ENCODE assay signal across 1 cellular context in the genomic region with DNA sequence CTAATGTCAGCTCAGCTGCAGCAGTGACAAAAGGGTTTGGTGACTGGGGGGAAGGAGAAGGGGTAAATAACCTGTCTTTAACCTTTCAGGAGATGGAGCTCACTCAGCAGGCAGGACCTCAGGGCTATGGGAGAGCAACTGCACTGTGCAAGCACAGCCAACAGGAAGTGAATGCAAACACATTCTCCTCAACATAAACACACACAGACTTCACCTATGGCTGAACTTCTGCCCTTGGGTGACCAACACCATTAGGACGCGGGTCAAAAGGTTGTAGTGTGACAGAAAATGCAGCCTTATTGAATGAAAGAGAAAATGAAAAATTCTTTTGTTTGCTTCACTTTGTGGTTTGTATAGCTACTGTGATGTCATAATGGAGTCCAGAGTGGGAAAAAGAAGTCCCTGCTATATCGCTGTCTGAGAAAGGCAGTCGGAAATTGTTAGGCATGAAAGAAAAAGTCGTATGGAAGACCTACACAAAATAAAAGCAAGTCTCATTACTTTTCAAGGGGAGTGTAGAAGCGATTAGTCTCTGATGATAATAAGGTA.
TF ChIP-seq lines count a peak whose summit lies in the region.

No MANE protein-coding gene starts in this region.

TF ChIP-seq in SK-N-SH, 30 proteins besides CTCF, POLR2A, EP300 and RAD21:
- TF ChIP-seq, protein P1, sequence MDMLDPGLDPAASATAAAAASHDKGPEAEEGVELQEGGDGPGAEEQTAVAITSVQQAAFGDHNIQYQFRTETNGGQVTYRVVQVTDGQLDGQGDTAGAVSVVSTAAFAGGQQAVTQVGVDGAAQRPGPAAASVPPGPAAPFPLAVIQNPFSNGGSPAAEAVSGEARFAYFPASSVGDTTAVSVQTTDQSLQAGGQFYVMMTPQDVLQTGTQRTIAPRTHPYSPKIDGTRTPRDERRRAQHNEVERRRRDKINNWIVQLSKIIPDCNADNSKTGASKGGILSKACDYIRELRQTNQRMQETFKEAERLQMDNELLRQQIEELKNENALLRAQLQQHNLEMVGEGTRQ (IDR thresholded peaks at IDR 0.05; ENCODE audit: borderline replicate concordance, low read depth, low read length) = no peak
- no peak for TF ChIP-seq FOXJ3 (CRISPR knock-in tag; IDR thresholded peaks at IDR 0.05)
- TF ChIP-seq RCOR1 (IDR thresholded peaks at IDR 0.05; ENCODE audit: low read length) = no peak
- TF ChIP-seq, protein P2, sequence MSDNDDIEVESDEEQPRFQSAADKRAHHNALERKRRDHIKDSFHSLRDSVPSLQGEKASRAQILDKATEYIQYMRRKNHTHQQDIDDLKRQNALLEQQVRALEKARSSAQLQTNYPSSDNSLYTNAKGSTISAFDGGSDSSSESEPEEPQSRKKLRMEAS (IDR thresholded peaks at IDR 0.05; ENCODE audit: low read depth) = no peak
- no peak for TF ChIP-seq SIN3A (IDR thresholded peaks at IDR 0.05; ENCODE audit: borderline replicate concordance, low read depth, low read length)
- TF ChIP-seq FOXM1 (IDR thresholded peaks at IDR 0.05; ENCODE audit: low read depth) = no peak
- TF ChIP-seq, protein P3, sequence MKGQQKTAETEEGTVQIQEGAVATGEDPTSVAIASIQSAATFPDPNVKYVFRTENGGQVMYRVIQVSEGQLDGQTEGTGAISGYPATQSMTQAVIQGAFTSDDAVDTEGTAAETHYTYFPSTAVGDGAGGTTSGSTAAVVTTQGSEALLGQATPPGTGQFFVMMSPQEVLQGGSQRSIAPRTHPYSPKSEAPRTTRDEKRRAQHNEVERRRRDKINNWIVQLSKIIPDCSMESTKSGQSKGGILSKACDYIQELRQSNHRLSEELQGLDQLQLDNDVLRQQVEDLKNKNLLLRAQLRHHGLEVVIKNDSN (IDR thresholded peaks at IDR 0.05; ENCODE audit: borderline replicate concordance, low read depth) = no peak
- TF ChIP-seq NFIC (IDR thresholded peaks at IDR 0.05; ENCODE audit: borderline replicate concordance) = no peak
- TF ChIP-seq TAF1 (IDR thresholded peaks at IDR 0.05; ENCODE audit: borderline replicate concordance, low read depth, low read length) = no peak
- TF ChIP-seq SMC3 (IDR thresholded peaks at IDR 0.05; ENCODE audit: low read depth, low read length) = no peak
- TF ChIP-seq MXI1 (IDR thresholded peaks at IDR 0.05; ENCODE audit: low read depth, low read length) = no peak
